16 cellular contexts compared by ENCODE assay signal in genomic region chr4:109091754-109092409, GRCh38.
DNase-seq lines count a peak whose midpoint lies in the region; ATAC-seq and TF ChIP-seq lines count a peak whose summit lies in the region.
"Had no signal": no experiment of that assay in that cellular context is flagged by ENCODE, and none has a peak within 500 bp of the region (broad histone marks: within the 10 kb centered on the region; RNA-seq: fewer than 3 reads in every experiment).

No MANE protein-coding gene starts in this region.

- ATAC-seq in activated CD4-positive, alpha-beta T cell treated with anti-CD3 and anti-CD28 coated beads for 36 hours = no peak
- ATAC-seq in psoas muscle (peak in 3 of 4 donors; percentile 65 to 68 (median 68)), HG03565 (IDR thresholded peaks at IDR 0.05; ENCODE audit: unreplicated experiment) (no peak), esophagus mucosa (no peak)

- H3K27me3 ChIP-seq in Loucy (ENCODE audit: insufficient read depth, low read length, poor library complexity, severe bottlenecking) = no peaks in the 10 kb centered on the region
- H3K27me3 ChIP-seq in psoas muscle (ENCODE audit: insufficient read depth in 3 of 3, low read length in 2 of 3) = no peaks in the 10 kb centered on the region
- H3K27me3 ChIP-seq: BLaER1 had no signal

- H3K36me3 Mint-ChIP-seq in activated CD4-positive, alpha-beta T cell treated with anti-CD3 and anti-CD28 coated beads, Interleukin-2, amount 10 ng/mL, durations not matched to agents 24 days and 14 days (ENCODE audit: low read depth) = no peaks in the 10 kb centered on the region
- H3K36me3 Mint-ChIP-seq in activated CD4-positive, alpha-beta T cell treated with anti-CD3 and anti-CD28 coated beads for 36 hours (ENCODE audit: low read depth) = no peaks in the 10 kb centered on the region
- no peaks in the 10 kb centered on the region for H3K36me3 Mint-ChIP-seq in nephron (ENCODE audit: low read depth)
- H3K36me3 Mint-ChIP-seq in T-helper 2 cell treated with Interferon-gamma antibody and Interleukin-4, amounts not matched to agents 5 μg/mL and 100 μg/mL, for 36 hours (ENCODE audit: low read depth) = no peaks in the 10 kb centered on the region
- H3K36me3 Mint-ChIP-seq: CD8-positive, alpha-beta memory T cell had no signal

- POLR2A ChIA-PET in activated CD4-positive, alpha-beta T cell treated with anti-CD3 and anti-CD28 coated beads for 36 hours (lab: Charles Lee) = no interaction called here

- H3K27ac Mint-ChIP-seq in activated CD4-positive, alpha-beta T cell treated with anti-CD3 and anti-CD28 coated beads, Interleukin-2, amount 10 ng/mL, durations not matched to agents 24 days and 14 days = no peak overlapping the region
- H3K27ac Mint-ChIP-seq in activated CD4-positive, alpha-beta T cell treated with anti-CD3 and anti-CD28 coated beads for 36 hours = no peak overlapping the region
- H3K27ac Mint-ChIP-seq in nephron = peak overlapping the region; percentile 70 to 81 (median 79)
- no peak overlapping the region for H3K27ac Mint-ChIP-seq in T-helper 2 cell treated with Interferon-gamma antibody and Interleukin-4, amounts not matched to agents 5 μg/mL and 100 μg/mL, for 36 hours
- H3K27ac Mint-ChIP-seq: CD8-positive, alpha-beta memory T cell had no signal

- no peak overlapping the region for H3K27ac ChIP-seq in psoas muscle
- H3K27ac ChIP-seq: 22Rv1, BLaER1 had no signal

- no peaks in the 10 kb centered on the region for H4K20me1 ChIP-seq in Loucy (ENCODE audit: insufficient read depth, low read length, poor library complexity, severe bottlenecking)
- H4K20me1 ChIP-seq: BLaER1 had no signal

- intact Hi-C loops in activated CD4-positive, alpha-beta T cell treated with anti-CD3 and anti-CD28 coated beads, Interleukin-2, amount 10 ng/mL, durations not matched to agents 24 days and 14 days (cut with micrococcal nuclease) = no loop called here
- intact Hi-C loops in activated CD4-positive, alpha-beta T cell treated with anti-CD3 and anti-CD28 coated beads for 36 hours (cut with DNase I, micrococcal nuclease) = no loop called here
- intact Hi-C loops in psoas muscle (cut with DNase I) = no loop called here

- DNase-seq in activated CD4-positive, alpha-beta T cell treated with anti-CD3 and anti-CD28 coated beads, Interleukin-2, amount 10 ng/mL, durations not matched to agents 24 days and 14 days = peak; percentile 22
- no peak for DNase-seq in activated CD4-positive, alpha-beta T cell treated with anti-CD3 and anti-CD28 coated beads for 36 hours
- no peak for DNase-seq in psoas muscle
- no peak for DNase-seq in T-helper 2 cell treated with Interferon-gamma antibody and Interleukin-4, amounts not matched to agents 5 μg/mL and 100 μg/mL, for 36 hours (ENCODE audit: low spot score)
- DNase-seq: AML-193; Caco-2; CD8-positive, alpha-beta memory T cell; DND-41; GDM1; HCEC 1CT had no signal

- no peak for TF ChIP-seq CTCF in Loucy (conservative IDR thresholded peaks at IDR 0.05; ENCODE audit: low read length)
- no peak for TF ChIP-seq CTCF in nephron (IDR thresholded peaks at IDR 0.05; ENCODE audit: unreplicated experiment in 3 of 3)
- no peak for TF ChIP-seq CTCF in psoas muscle (IDR thresholded peaks at IDR 0.05)

- H3K9me3 Mint-ChIP-seq in activated CD4-positive, alpha-beta T cell treated with anti-CD3 and anti-CD28 coated beads, Interleukin-2, amount 10 ng/mL, durations not matched to agents 24 days and 14 days = no peaks in the 10 kb centered on the region
- H3K9me3 Mint-ChIP-seq in activated CD4-positive, alpha-beta T cell treated with anti-CD3 and anti-CD28 coated beads for 36 hours (ENCODE audit: low read depth) = no peaks in the 10 kb centered on the region
- H3K9me3 Mint-ChIP-seq in nephron = no peaks in the 10 kb centered on the region
- H3K9me3 Mint-ChIP-seq in T-helper 2 cell treated with Interferon-gamma antibody and Interleukin-4, amounts not matched to agents 5 μg/mL and 100 μg/mL, for 36 hours = no peaks in the 10 kb centered on the region

- H3F3A ChIP-seq in Loucy (ENCODE audit: low read depth) = no peaks in the 10 kb centered on the region

- no peak overlapping the region for H3K4me3 ChIP-seq in Loucy (ENCODE audit: low read length, poor library complexity, severe bottlenecking)
- no peak overlapping the region for H3K4me3 ChIP-seq in psoas muscle
- H3K4me3 ChIP-seq: BLaER1 had no signal

- H3K4me2 ChIP-seq in Loucy (ENCODE audit: low read depth, low read length, poor library complexity, severe bottlenecking) = peak overlapping the region; percentile 0
- H3K4me2 ChIP-seq: BLaER1 had no signal

- CTCF ChIA-PET in activated CD4-positive, alpha-beta T cell treated with anti-CD3 and anti-CD28 coated beads for 36 hours (lab: Charles Lee) = no interaction called here

- WGBS in psoas muscle, 3 donors = 34 to 45% (median 39%) methylated on average over 9 of the region's 9 CpGs

- H3K79me2 ChIP-seq in Loucy (ENCODE audit: insufficient read depth, low read length) = no peaks in the 10 kb centered on the region

- H3K4me1 ChIP-seq in Loucy (ENCODE audit: insufficient read depth, low read length, poor library complexity, severe bottlenecking) (peaks cover 27% of the 10 kb centered on the region), psoas muscle (no peaks in the 10 kb centered on the region)
- H3K4me1 ChIP-seq: Caco-2 had no signal

- peaks cover 19% of the 10 kb centered on the region for H3K27me3 Mint-ChIP-seq in activated CD4-positive, alpha-beta T cell treated with anti-CD3 and anti-CD28 coated beads, Interleukin-2, amount 10 ng/mL, durations not matched to agents 24 days and 14 days
- H3K27me3 Mint-ChIP-seq in activated CD4-positive, alpha-beta T cell treated with anti-CD3 and anti-CD28 coated beads for 36 hours = peaks cover under 1% of the 10 kb centered on the region
- no peaks in the 10 kb centered on the region for H3K27me3 Mint-ChIP-seq in nephron (ENCODE audit: low read depth)
- H3K27me3 Mint-ChIP-seq in T-helper 2 cell treated with Interferon-gamma antibody and Interleukin-4, amounts not matched to agents 5 μg/mL and 100 μg/mL, for 36 hours (ENCODE audit: low read depth) = peaks cover 22% of the 10 kb centered on the region

- H3K9me3 ChIP-seq in Loucy (ENCODE audit: insufficient read depth, low read depth, low read length) (no peaks in the 10 kb centered on the region), psoas muscle (no peaks in the 10 kb centered on the region)
- H3K9me3 ChIP-seq: BLaER1, Caco-2 had no signal

- H3K36me3 ChIP-seq in Loucy (ENCODE audit: insufficient read depth, low read length) (no peaks in the 10 kb centered on the region), psoas muscle (ENCODE audit: insufficient read depth in 1 of 2, low read depth in 1 of 2) (no peaks in the 10 kb centered on the region)
- H3K36me3 ChIP-seq: BLaER1 had no signal

- H2AFZ ChIP-seq in Loucy (ENCODE audit: low read length) = no peak overlapping the region

- H3K9me2 ChIP-seq in Loucy (replicated peaks; ENCODE audit: low read depth, low read length) = no peaks in the 10 kb centered on the region

- no peaks in the 10 kb centered on the region for H3K4me1 Mint-ChIP-seq in activated CD4-positive, alpha-beta T cell treated with anti-CD3 and anti-CD28 coated beads, Interleukin-2, amount 10 ng/mL, durations not matched to agents 24 days and 14 days
- H3K4me1 Mint-ChIP-seq in activated CD4-positive, alpha-beta T cell treated with anti-CD3 and anti-CD28 coated beads for 36 hours = no peaks in the 10 kb centered on the region
- peaks cover 47% of the 10 kb centered on the region for H3K4me1 Mint-ChIP-seq in nephron
- peaks cover 2% of the 10 kb centered on the region for H3K4me1 Mint-ChIP-seq in T-helper 2 cell treated with Interferon-gamma antibody and Interleukin-4, amounts not matched to agents 5 μg/mL and 100 μg/mL, for 36 hours (ENCODE audit: low read depth)
- H3K4me1 Mint-ChIP-seq: CD8-positive, alpha-beta memory T cell had no signal

- H3K9ac ChIP-seq in Loucy (ENCODE audit: low read depth, low read length, poor library complexity, severe bottlenecking) = no peak overlapping the region
- H3K9ac ChIP-seq: BLaER1 had no signal

- no peak overlapping the region for H3K4me3 Mint-ChIP-seq in activated CD4-positive, alpha-beta T cell treated with anti-CD3 and anti-CD28 coated beads, Interleukin-2, amount 10 ng/mL, durations not matched to agents 24 days and 14 days
- no peak overlapping the region for H3K4me3 Mint-ChIP-seq in activated CD4-positive, alpha-beta T cell treated with anti-CD3 and anti-CD28 coated beads for 36 hours
- peak overlapping the region in 1 of 3 experiments; percentile 16 for H3K4me3 Mint-ChIP-seq in nephron
- no peak overlapping the region for H3K4me3 Mint-ChIP-seq in T-helper 2 cell treated with Interferon-gamma antibody and Interleukin-4, amounts not matched to agents 5 μg/mL and 100 μg/mL, for 36 hours
- H3K4me3 Mint-ChIP-seq: CD8-positive, alpha-beta memory T cell had no signal

Comparison
In these comparisons a context has a peak if more than half of its experiments do, and no peak if none do; other contexts are left out.
1. H3K27ac Mint-ChIP-seq: peak in nephron (3 of 3); none in activated CD4-positive, alpha-beta T cell treated with anti-CD3 and anti-CD28 coated beads, Interleukin-2, amount 10 ng/mL, durations not matched to agents 24 days and 14 days (single experiment), activated CD4-positive, alpha-beta T cell treated with anti-CD3 and anti-CD28 coated beads for 36 hours (single experiment) and T-helper 2 cell treated with Interferon-gamma antibody and Interleukin-4, amounts not matched to agents 5 μg/mL and 100 μg/mL, for 36 hours (single experiment).
2. ATAC-seq: peak in psoas muscle (3 of 4); none in activated CD4-positive, alpha-beta T cell treated with anti-CD3 and anti-CD28 coated beads for 36 hours (single experiment), HG03565 (single experiment) and esophagus mucosa (single experiment).